14 cellular contexts compared by ENCODE assay signal in the genomic region with DNA sequence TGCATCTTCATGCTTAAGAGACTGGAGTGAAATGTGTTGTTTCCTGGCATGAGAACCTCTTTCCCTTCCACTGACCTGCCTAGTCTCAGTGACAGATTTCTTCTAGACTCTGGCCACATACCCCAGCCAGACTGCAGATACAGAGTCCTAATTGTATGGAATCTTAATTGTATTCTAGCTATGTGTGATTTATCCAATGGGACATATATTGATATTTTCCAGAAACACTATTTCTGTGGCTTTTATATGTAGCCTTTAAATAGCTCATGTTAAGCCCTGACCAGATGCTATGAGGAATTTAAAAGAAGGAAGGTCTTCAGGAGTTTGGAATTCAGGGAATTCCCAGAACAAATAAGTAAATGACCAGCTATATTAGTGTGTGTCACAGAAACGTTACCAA.
DNase-seq lines count a peak whose midpoint lies in the region; ATAC-seq lines count a peak whose summit lies in the region.
"Had no signal": no experiment of that assay in that cellular context is flagged by ENCODE, and none has a peak within 500 bp of the region (broad histone marks: within the 10 kb centered on the region; RNA-seq: fewer than 3 reads in every experiment).

No MANE protein-coding gene starts in this region.

- H3K4me3 ChIP-seq in adipocyte (ENCODE audit: low read length) (no peak overlapping the region), right cardiac atrium (ENCODE audit: low read length) (no peak overlapping the region)

- WGBS in right cardiac atrium = 48% methylated on average over 1 of the region's 1 CpG

- DNase-seq in HCEC 1CT = peak; percentile 76
- DNase-seq in adipocyte (ENCODE audit: low read depth) = peak; percentile 72
- peak; percentile 41 for DNase-seq in glomerular visceral epithelial cell (ENCODE audit: extremely low spot score)
- DNase-seq in NOMO-1 treated with dmso at 0.1 percent for 144 hours (lab: John Stamatoyannopoulos, UW; ENCODE audit: unreplicated experiment) = no peak
- no peak for DNase-seq in right cardiac atrium
- DNase-seq in iPS-NIHi7 (ENCODE audit: extremely low spot score) = no peak
- DNase-seq in activated CD4-positive, alpha-beta T cell treated with anti-CD3 and anti-CD28 coated beads, Interleukin-2, amount 50 U/mL, for 4 hours = no peak
- DNase-seq: activated naive CD8-positive, alpha-beta T cell treated with anti-CD3 and anti-CD28 coated beads, Interleukin-2, amount 10 ng/mL, durations not matched to agents 7 days and 5 days; Calu3; left cardiac atrium; naive thymus-derived CD4-positive, alpha-beta T cell; NCI-H1436; stimulated activated naive CD8-positive, alpha-beta T cell treated with anti-CD3 and anti-CD28 coated beads, Interleukin-15, Interleukin-2, amounts not matched to agents 100 U/mL and 50 U/mL, for 24 hours had no signal

- ATAC-seq in right cardiac atrium = no peak
- ATAC-seq: activated CD4-positive, CD25-positive, alpha-beta regulatory T cell treated with anti-CD3 and anti-CD28 coated beads, Interleukin-2, amount 50 U/mL, for 24 hours; left cardiac atrium; naive thymus-derived CD4-positive, alpha-beta T cell; stimulated activated naive CD8-positive, alpha-beta T cell treated with anti-CD3 and anti-CD28 coated beads, Interleukin-15, Interleukin-2, amounts not matched to agents 100 U/mL and 50 U/mL, for 24 hours had no signal

- no peak overlapping the region for H3K27ac ChIP-seq in right cardiac atrium (ENCODE audit: low read length)

- H3K4me1 ChIP-seq in adipocyte (ENCODE audit: control insufficient read depth, insufficient read depth, low read length) (peaks cover 52% of the 10 kb centered on the region), right cardiac atrium (ENCODE audit: control insufficient read depth, insufficient read depth, low read length) (peaks cover 6% of the 10 kb centered on the region)

- intact Hi-C loops in right cardiac atrium (cut with DNase I) = no loop called here

- peaks cover 7% of the 10 kb centered on the region for H3K36me3 ChIP-seq in adipocyte (ENCODE audit: control insufficient read depth, insufficient read depth, low read length, severe bottlenecking)

- H3K9me3 ChIP-seq in adipocyte (ENCODE audit: control insufficient read depth, low read length) (peaks cover 5% of the 10 kb centered on the region), right cardiac atrium (ENCODE audit: control insufficient read depth, low read length) (no peaks in the 10 kb centered on the region)

- H3K27me3 ChIP-seq in adipocyte (replicated peaks; ENCODE audit: control insufficient read depth, insufficient read depth, low read length) (no peaks in the 10 kb centered on the region), right cardiac atrium (ENCODE audit: control insufficient read depth, insufficient read depth) (no peaks in the 10 kb centered on the region)

- H3K9ac ChIP-seq in adipocyte (ENCODE audit: low read length) = peak overlapping the region; percentile 52

Comparison
In these comparisons a context has a peak if more than half of its experiments do, and no peak if none do; other contexts are left out.
1. DNase-seq: peak in HCEC 1CT (single experiment), adipocyte (single experiment) and glomerular visceral epithelial cell (single experiment); none in NOMO-1 treated with dmso at 0.1 percent for 144 hours (single experiment), right cardiac atrium (0 of 3), iPS-NIHi7 (single experiment) and activated CD4-positive, alpha-beta T cell treated with anti-CD3 and anti-CD28 coated beads, Interleukin-2, amount 50 U/mL, for 4 hours (0 of 2).